Comparison of ENCODE assay signal across 1 cellular context in genomic region chr11:21552910-21553309, GRCh38.
TF ChIP-seq lines count a peak whose summit lies in the region.

No MANE protein-coding gene starts in this region.

TF ChIP-seq in A549, 52 proteins besides CTCF, POLR2A, EP300 and RAD21 (continued from another document):
- no peak for TF ChIP-seq REST (IDR thresholded peaks at IDR 0.05)
- TF ChIP-seq TFCP2L1 (CRISPR knock-in tag; IDR thresholded peaks at IDR 0.05) = no peak
- no peak for TF ChIP-seq SMC3 (IDR thresholded peaks at IDR 0.05)
- no peak for TF ChIP-seq BHLHE40 (IDR thresholded peaks at IDR 0.05; ENCODE audit: low read depth, low read length)
- TF ChIP-seq CBX2 (IDR thresholded peaks at IDR 0.05; ENCODE audit: borderline replicate concordance, low read depth) = no peak
- TF ChIP-seq MAZ (IDR thresholded peaks at IDR 0.05; ENCODE audit: borderline replicate concordance, low read depth, low read length) = no peak
